ENCODE assay signal across 8 cellular contexts in genomic region chr15:59174846-59175831, GRCh38. TPM values are rescaled to one million over a fixed set of nuclear protein-coding genes. Genes with fewer than 3 reads are reported as not detected.
A peak's percentile ranks its signal among the peaks of the same experiment; 100 is the strongest.
DNase-seq lines count a peak whose midpoint lies in the region; ATAC-seq, FAIRE-seq and TF ChIP-seq lines count a peak whose summit lies in the region.

No MANE protein-coding gene starts in this region.

- H3K27me3 ChIP-seq in ACC112 (ENCODE audit: insufficient read depth, low read length) (no peaks in the 10 kb centered on the region), kidney epithelial cell (ENCODE audit: control insufficient read depth, insufficient read depth, low read length) (no peaks in the 10 kb centered on the region)

- peaks cover 27% of the 10 kb centered on the region for H3K36me3 ChIP-seq in ACC112 (ENCODE audit: insufficient read depth, low read length)
- H3K36me3 ChIP-seq in kidney epithelial cell (ENCODE audit: control insufficient read depth, insufficient read depth, low read length) = peaks cover 2% of the 10 kb centered on the region

- no peaks in the 10 kb centered on the region for H3K79me2 ChIP-seq in ACC112 (ENCODE audit: control insufficient read depth, insufficient read depth, low read length, unreplicated experiment)

- no peak for ATAC-seq in HG03097 (IDR thresholded peaks at IDR 0.05; ENCODE audit: low FRiP score, unreplicated experiment)

- peak; percentile 62 for TF ChIP-seq CTCF in kidney epithelial cell (IDR thresholded peaks at IDR 0.05; ENCODE audit: insufficient read depth, low read length, poor library complexity, severe bottlenecking)

- H3K4me1 ChIP-seq in ACC112 (ENCODE audit: control insufficient read depth, insufficient read depth, low read length, unreplicated experiment) = peaks cover 29% of the 10 kb centered on the region

- H3K27ac ChIP-seq in ACC112 (ENCODE audit: low read depth, low read length) = peak overlapping the region; percentile 75

- no peak for TF ChIP-seq POLR2A in GM12892 (IDR thresholded peaks at IDR 0.05; ENCODE audit: low read depth, low read length)

- DNase-seq in GM12892 (ENCODE audit: insufficient read length) (peak; percentile 27), M059J (ENCODE audit: low read depth) (peak; percentile 62), SKM-1 treated with dmso at 0.1 percent for 144 hours (lab: John Stamatoyannopoulos, UW; ENCODE audit: unreplicated experiment) (peak; percentile 11), T47D (ENCODE audit: low read depth in 1 of 2, low spot score in 1 of 2) (peak; percentile 30 to 77), kidney epithelial cell (ENCODE audit: low read depth) (no peak)
- DNase-seq in stimulated activated CD4-positive, alpha-beta T cell treated with anti-CD3 and anti-CD28 coated beads, Interleukin-1b, Interleukin-23, amount 100 ng/mL, for 24 hours (ENCODE audit: low read depth in 4 of 4, low spot score in 1 of 4) = peak in 3 of 4 experiments; percentile 6 to 18 (median 16)

- H3K4me3 ChIP-seq in ACC112 (ENCODE audit: low read depth, low read length) = peak overlapping the region; percentile 24; the same call in 1 of the 2 replicates
- H3K4me3 ChIP-seq in kidney epithelial cell (ENCODE audit: low read depth, low read length) = no peak overlapping the region

- in situ Hi-C loops in T47D (cut with HindIII; ENCODE audit: low pct_unique_long_range_greater_than_20kb, low sequenced_read_pairs) = no loop called here

- FAIRE-seq in GM12892 (lab: Jason Lieb, UNC) = peak; percentile 56

- H2AFZ ChIP-seq in ACC112 (ENCODE audit: low read length, unreplicated experiment) = no peak overlapping the region

RNA-seq across cellular contexts. Expression of gene LDHAL6B, which starts 31.5 kb away (rescaled TPM):
- 1.00 TPM for polyA plus RNA-seq in GM12892 (2012; ENCODE audit: missing spikeins)
- total RNA-seq in M059J (2014; rRNA removed; shearing (Covaris generic)) = not detected in 2 replicates
- not detected in 2 replicates for total RNA-seq in kidney epithelial cell
